Comparison of ENCODE assay signal across 11 cellular contexts in the genomic region with DNA sequence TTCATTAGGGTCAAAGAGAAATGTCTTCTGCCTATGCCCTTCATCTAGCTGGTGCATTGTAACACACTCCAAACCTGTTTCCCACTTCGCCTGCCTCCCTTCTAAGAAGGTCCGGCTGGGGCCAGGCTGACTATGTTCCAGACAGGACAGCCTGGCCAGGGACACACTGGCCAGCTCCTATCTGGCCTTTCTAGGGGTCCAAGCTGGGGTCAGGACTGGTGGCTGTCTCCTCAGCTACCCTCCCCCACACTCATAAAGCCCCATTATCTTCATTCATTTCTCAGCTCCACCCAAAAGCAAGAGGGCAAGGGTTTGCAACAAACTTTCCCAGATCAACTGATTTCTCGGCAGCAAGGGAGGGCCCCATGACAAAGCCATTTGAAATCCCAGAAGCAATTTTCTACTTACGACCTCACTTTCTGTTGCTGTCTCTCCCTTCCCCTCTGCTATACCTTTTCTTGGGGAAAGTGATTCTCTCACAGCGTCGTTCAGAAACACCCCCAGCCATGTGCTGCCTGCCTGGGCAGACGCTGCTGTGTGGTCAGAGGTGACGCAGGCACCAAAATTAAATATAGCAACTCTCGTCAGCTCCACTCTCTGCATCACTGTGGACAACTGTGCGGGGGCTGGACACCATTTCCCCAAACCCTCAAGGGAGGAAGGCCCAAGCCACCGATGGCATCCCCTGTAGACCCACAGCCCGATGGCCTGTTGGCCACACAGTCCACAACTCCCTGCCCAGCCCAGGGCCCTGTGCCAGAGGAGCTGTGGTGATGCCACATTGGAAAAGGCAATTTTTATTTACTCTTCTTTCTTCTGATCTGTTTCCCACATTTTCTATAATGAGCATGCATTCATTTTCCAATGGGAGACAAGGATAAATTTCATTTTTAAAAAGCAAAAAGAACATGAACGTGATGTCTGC. TPM values are rescaled to one million over a fixed set of nuclear protein-coding genes. Genes with fewer than 3 reads are reported as not detected.
A peak's percentile ranks its signal among the peaks of the same experiment; 100 is the strongest.
DNase-seq lines count a peak whose midpoint lies in the region; ATAC-seq, FAIRE-seq and TF ChIP-seq lines count a peak whose summit lies in the region.
"Had no signal": no experiment of that assay in that cellular context is flagged by ENCODE, and none has a peak within 500 bp of the region (broad histone marks: within the 10 kb centered on the region; RNA-seq: fewer than 3 reads in every experiment).

No MANE protein-coding gene starts in this region.

- ATAC-seq in GM18517 (IDR thresholded peaks at IDR 0.05; ENCODE audit: unreplicated experiment), result peak; percentile 65
- ATAC-seq in GM21515 (IDR thresholded peaks at IDR 0.05; ENCODE audit: unreplicated experiment), result peak; percentile 41
- ATAC-seq in HG03442 (IDR thresholded peaks at IDR 0.05; ENCODE audit: unreplicated experiment), result peak; percentile 58

- H3K27me3 ChIP-seq in H7 (ENCODE audit: control insufficient read depth, insufficient read depth, low read length), result no peaks in the 10 kb centered on the region

- DNase-seq in hepatic stellate cell (ENCODE audit: low spot score), result peak; percentile 47
- DNase-seq in H54 (ENCODE audit: insufficient read length, low spot score), result no peak
- DNase-seq in NCI-H1048 (lab: John Stamatoyannopoulos, UW), result no peak
- no peak for DNase-seq in H7
- DNase-seq in COR-L47 (lab: John Stamatoyannopoulos, UW), result no peak
- DNase-seq: NCI-H226, nephron progenitor cell had no signal

- no peak for FAIRE-seq in H54 (lab: Jason Lieb, UNC)

- no peak overlapping the region for H3K4me3 ChIP-seq in H7 (ENCODE audit: insufficient read depth, low read depth, low read length)

- no peak for TF ChIP-seq POLR2A in H54 (IDR thresholded peaks at IDR 0.05; ENCODE audit: low read depth, low read length)

- no peaks in the 10 kb centered on the region for H3K36me3 ChIP-seq in H7 (replicated peaks; ENCODE audit: control insufficient read depth, insufficient read depth, low read length)

RNA-seq across cellular contexts. Expression of a gene that starts 6.1 kb away (rescaled TPM):
- not detected in 2 replicates for total RNA-seq in H7 (2014; rRNA removed; shearing (Covaris generic))
- total RNA-seq: epithelial cell of proximal tubule had no signal

RNA-seq across cellular contexts. Expression of a gene that starts 9.8 kb away (rescaled TPM):
- total RNA-seq in H7 (2014; rRNA removed; shearing (Covaris generic)), result not detected in 2 replicates
- total RNA-seq: epithelial cell of proximal tubule had no signal
